Comparison of ENCODE assay signal across 28 cellular contexts in genomic region chr3:101876142-101876541, GRCh38. TPM values are rescaled to one million over a fixed set of nuclear protein-coding genes. Genes with fewer than 3 reads are reported as not detected.
DNase-seq lines count a peak whose midpoint lies in the region; ATAC-seq and TF ChIP-seq lines count a peak whose summit lies in the region.
"Had no signal": no experiment of that assay in that cellular context is flagged by ENCODE, and none has a peak within 500 bp of the region (broad histone marks: within the 10 kb centered on the region; RNA-seq: fewer than 3 reads in every experiment).

No MANE protein-coding gene starts in this region.

- H3K4me1 ChIP-seq in PC-3 (ENCODE audit: insufficient read depth, low read length) = peaks cover 38% of the 10 kb centered on the region
- H3K4me1 ChIP-seq in osteoblast (ENCODE audit: insufficient read depth, low read length) = peaks cover 5% of the 10 kb centered on the region

- H3K4me3 ChIP-seq in PC-3 (ENCODE audit: low read length) = no peak overlapping the region
- H3K4me3 ChIP-seq in osteoblast (ENCODE audit: insufficient read depth, low read length) = no peak overlapping the region
- H3K4me3 ChIP-seq: transverse colon had no signal

- H3K27ac ChIP-seq in PC-3 (ENCODE audit: low read length) (peak overlapping the region; percentile 27), osteoblast (ENCODE audit: low read depth, low read length) (no peak overlapping the region)
- H3K27ac ChIP-seq: C4-2B, transverse colon had no signal

- ATAC-seq in GM18511 (IDR thresholded peaks at IDR 0.05; ENCODE audit: unreplicated experiment) = peak; percentile 61
- peak; percentile 51 for ATAC-seq in HG02642 (IDR thresholded peaks at IDR 0.05; ENCODE audit: poor library complexity, unreplicated experiment)
- ATAC-seq in PC-3 = no peak
- ATAC-seq in HG03108 (IDR thresholded peaks at IDR 0.05; ENCODE audit: unreplicated experiment) = no peak
- ATAC-seq: left ventricle myocardium superior, Panc1, sciatic nerve had no signal

- H4K20me1 ChIP-seq in PC-3 (ENCODE audit: low read length) = no peaks in the 10 kb centered on the region
- H4K20me1 ChIP-seq in osteoblast (ENCODE audit: insufficient read depth, low read length) = no peaks in the 10 kb centered on the region

- no peaks in the 10 kb centered on the region for H3F3A ChIP-seq in PC-3 (ENCODE audit: low read length, unreplicated experiment)

- H3K79me2 ChIP-seq in PC-3 (ENCODE audit: low read length) (no peaks in the 10 kb centered on the region), osteoblast (ENCODE audit: insufficient read depth, low read length) (no peaks in the 10 kb centered on the region)

- no peaks in the 10 kb centered on the region for H3K27me3 ChIP-seq in PC-3 (ENCODE audit: low read length)
- H3K27me3 ChIP-seq in osteoblast (ENCODE audit: insufficient read depth, low read length) = no peaks in the 10 kb centered on the region
- H3K27me3 ChIP-seq: transverse colon had no signal

- CTCF ChIA-PET in PC-3 (lab: Charles Lee) = no interaction called here

- no peak overlapping the region for H2AFZ ChIP-seq in PC-3 (ENCODE audit: low read length)
- H2AFZ ChIP-seq in osteoblast (ENCODE audit: low read length) = peak overlapping the region; percentile 43

- no peaks in the 10 kb centered on the region for H3K9me2 ChIP-seq in PC-3 (replicated peaks; ENCODE audit: low read length)

- TF ChIP-seq CTCF in PC-3 (conservative IDR thresholded peaks at IDR 0.05; ENCODE audit: low read depth, low read length) = no peak
- TF ChIP-seq CTCF in osteoblast (IDR thresholded peaks at IDR 0.05; ENCODE audit: extremely low read depth, low read depth, low read length) = no peak

- DNase-seq in PC-3 = peak; percentile 37
- DNase-seq in osteoblast (ENCODE audit: insufficient read length, low spot score, missing footprints) = peak; percentile 65
- no peak for DNase-seq in COLO829 (ENCODE audit: low spot score)
- no peak for DNase-seq in A172 (ENCODE audit: low spot score)
- DNase-seq: activated CD4-positive, alpha-beta memory T cell treated with anti-CD3 and anti-CD28 coated beads for 36 hours; activated CD4-positive, alpha-beta T cell treated with anti-CD3 and anti-CD28 coated beads for 1 hour; activated CD8-positive, alpha-beta memory T cell treated with anti-CD3 and anti-CD28 coated beads, Interleukin-2, amount 50 U/mL, for 4 hours; activated naive CD4-positive, alpha-beta T cell treated with Interleukin-2 at 50 U/mL for 16 hours; caudate nucleus; cortex of kidney; DND-41; effector memory CD4-positive, alpha-beta T cell; GF-D8; HCEC 1CT; KBM-7; left ventricle myocardium superior; NCI-H1930; NCI-H524; SHP77 treated with DMSO at 0.1 percent for 48 hours; stimulated activated CD4-positive, alpha-beta T cell treated with anti-CD3 and anti-CD28 coated beads, Interleukin-12 subunit alpha, Interleukin-12 subunit beta, amount 100 ng/mL, for 4 hours; stimulated activated CD4-positive, alpha-beta T cell treated with anti-CD3 and anti-CD28 coated beads, Interleukin-4, amount 100 ng/mL, for 1 hour; transverse colon had no signal

- H3K4me2 ChIP-seq in PC-3 (ENCODE audit: low read length) = no peak overlapping the region
- H3K4me2 ChIP-seq in osteoblast (ENCODE audit: insufficient read depth, low read length) = no peak overlapping the region

- intact Hi-C loops in PC-3 (cut with micrococcal nuclease) = no loop called here

- H3K9ac ChIP-seq in PC-3 (ENCODE audit: low read length) = no peak overlapping the region

- no peaks in the 10 kb centered on the region for H3K36me3 ChIP-seq in PC-3 (ENCODE audit: low read depth, low read length)
- H3K36me3 ChIP-seq in osteoblast (ENCODE audit: insufficient read depth, low read length) = no peaks in the 10 kb centered on the region
- H3K36me3 ChIP-seq: transverse colon had no signal

- BruUV-seq in PC-3 (replicated peaks; lab: Mats Ljungman, UMichigan) = no TSS peak

- POLR2A ChIA-PET in PC-3 (lab: Charles Lee; ENCODE audit: unreplicated experiment) = no interaction called here

- no peaks in the 10 kb centered on the region for H3K9me3 ChIP-seq in PC-3 (ENCODE audit: low read length)
- H3K9me3 ChIP-seq in osteoblast (ENCODE audit: low read depth, low read length) = no peaks in the 10 kb centered on the region
- H3K9me3 ChIP-seq: transverse colon had no signal

RNA-seq across cellular contexts. Expression of gene NFKBIZ, which starts 26.8 kb away (rescaled TPM):
- total RNA-seq in PC-3 (2014; rRNA removed) (63.0 and 70.2 TPM in 2 replicates), osteoblast (51.9 and 55.0 TPM in 2 replicates)
- 1.8 and 7.5 TPM in 2 replicates for total RNA-seq in A172 (2014; rRNA removed; shearing (Covaris generic))

Comparison
In these comparisons a context has a peak if more than half of its experiments do, and no peak if none do; other contexts are left out.
1. ATAC-seq: peak in GM18511 (single experiment) and HG02642 (single experiment); none in PC-3 (single experiment) and HG03108 (single experiment).
2. DNase-seq: peak in PC-3 (single experiment) and osteoblast (single experiment); none in COLO829 (single experiment) and A172 (single experiment).